In the genomic region with DNA sequence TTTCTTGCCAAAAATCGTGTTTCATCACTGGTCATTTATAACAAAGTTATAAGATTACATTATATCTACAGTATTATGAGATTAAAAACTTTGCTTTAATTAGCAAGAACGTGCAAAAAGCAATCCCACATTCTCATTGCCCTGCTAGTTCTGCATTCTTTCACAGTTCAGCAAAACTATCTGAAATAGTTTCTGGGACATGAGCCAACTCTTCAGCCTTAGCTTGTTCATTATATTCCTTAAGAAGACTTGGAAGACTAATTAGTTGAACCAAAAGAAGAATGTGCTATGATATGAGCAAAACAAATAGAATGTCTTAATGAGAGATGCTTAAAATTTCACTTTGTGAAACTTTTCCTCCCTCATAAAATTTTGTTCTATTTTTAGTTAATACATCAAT, we compare ENCODE assay signal across 16 cellular contexts.
DNase-seq lines count a peak whose midpoint lies in the region; ATAC-seq, FAIRE-seq and TF ChIP-seq lines count a peak whose summit lies in the region.
"Had no signal": no experiment of that assay in that cellular context is flagged by ENCODE, and none has a peak within 500 bp of the region (broad histone marks: within the 10 kb centered on the region; RNA-seq: fewer than 3 reads in every experiment).

No MANE protein-coding gene starts in this region.

- H2BK15ac ChIP-seq in mesenchymal stem cell (ENCODE audit: low read depth, poor library complexity, severe bottlenecking): no peak overlapping the region

- H2BK5ac ChIP-seq in mesenchymal stem cell (ENCODE audit: low read depth, low read length, poor library complexity, severe bottlenecking): no peak overlapping the region

- BruUV-seq in A673 (replicated peaks; lab: Mats Ljungman, UMichigan): no TSS peak

- TF ChIP-seq CTCF in A673 (conservative IDR thresholded peaks at IDR 0.05; ENCODE audit: low read depth, low read length) (no peak), OCI-LY3 (IDR thresholded peaks at IDR 0.05; ENCODE audit: low read depth, low read length) (no peak), epithelial cell of esophagus (IDR thresholded peaks at IDR 0.05; ENCODE audit: insufficient read depth, low read depth, low read length, missing control alignments) (no peak), GM20000 (IDR thresholded peaks at IDR 0.05; ENCODE audit: extremely low read depth, missing control alignments) (no peak)

- no peak overlapping the region for H3K23ac ChIP-seq in mesenchymal stem cell (ENCODE audit: low read length in 2 of 2)

- no peak for ATAC-seq in T-helper 17 cell

- H3K4me1 ChIP-seq in A673 (ENCODE audit: insufficient read depth, low read length, poor library complexity, severe bottlenecking): peaks cover 26% of the 10 kb centered on the region
- peaks cover 22% of the 10 kb centered on the region for H3K4me1 ChIP-seq in OCI-LY3 (ENCODE audit: low read length)
- H3K4me1 ChIP-seq in mesenchymal stem cell (ENCODE audit: control insufficient read depth, insufficient read depth, low read depth, low read length): peaks cover 1% of the 10 kb centered on the region

- peaks cover 2% of the 10 kb centered on the region for H3K4me1 Mint-ChIP-seq in T-helper 17 cell
- H3K4me1 Mint-ChIP-seq: B cell had no signal

- no peaks in the 10 kb centered on the region for H3K27me3 Mint-ChIP-seq in T-helper 17 cell

- POLR2A ChIA-PET in A673 (lab: Charles Lee; ENCODE audit: low non-redundant PET): no interaction called here

- H3K27me3 ChIP-seq in A673 (replicated peaks; ENCODE audit: insufficient read depth, low read depth, low read length, poor library complexity) (no peaks in the 10 kb centered on the region), OCI-LY3 (ENCODE audit: low read depth, low read length) (no peaks in the 10 kb centered on the region), mesenchymal stem cell (ENCODE audit: control insufficient read depth in 1 of 2, insufficient read depth in 1 of 2, low read length in 2 of 2) (no peaks in the 10 kb centered on the region)
- H3K27me3 ChIP-seq: MG63 had no signal

- no peak overlapping the region for H3K14ac ChIP-seq in mesenchymal stem cell (ENCODE audit: low read length in 2 of 2)

- H2BK12ac ChIP-seq in mesenchymal stem cell (ENCODE audit: low read length in 2 of 2): no peak overlapping the region

- no peak overlapping the region for H2AK5ac ChIP-seq in mesenchymal stem cell (ENCODE audit: low read length, severe bottlenecking)

- no peak for FAIRE-seq in urothelium cell line (lab: Jason Lieb, UNC)

- no peak overlapping the region for H3K18ac ChIP-seq in mesenchymal stem cell (ENCODE audit: low read depth in 1 of 2, low read length in 2 of 2)

- 20% methylated on average over 1 of the region's 2 CpGs for WGBS in mesenchymal stem cell

- peak; percentile 70 for DNase-seq in A673 (ENCODE audit: low spot score)
- DNase-seq in epithelial cell of esophagus (ENCODE audit: low read depth): peak; percentile 50
- DNase-seq in mesenchymal stem cell: peak; percentile 75
- DNase-seq in activated gamma-delta T cell (lab: John Stamatoyannopoulos, UW): no peak
- no peak for DNase-seq in urothelium cell line (ENCODE audit: low spot score)
- no peak for DNase-seq in GM20000 (ENCODE audit: low spot score)
- DNase-seq in T-helper 17 cell: no peak
- DNase-seq: activated CD8-positive, alpha-beta memory T cell treated with anti-CD3 and anti-CD28 coated beads, Interleukin-2, amount 50 U/mL, for 48 hours; GF-D8; glutamatergic neuron; MG63; NCI-H82; stimulated activated naive CD4-positive, alpha-beta T cell treated with Interleukin-2 at 50 U/mL for 16 hours; T-helper 9 cell had no signal

- intact Hi-C loops in A673 (cut with micrococcal nuclease; ENCODE audit: unreplicated experiment): no loop called here

- H2BK120ac ChIP-seq in mesenchymal stem cell (ENCODE audit: low read depth, low read length): no peak overlapping the region

- H3K36me3 ChIP-seq in A673 (ENCODE audit: insufficient read depth, low read length, poor library complexity, severe bottlenecking) (no peaks in the 10 kb centered on the region), OCI-LY3 (replicated peaks; ENCODE audit: low read depth, low read length) (no peaks in the 10 kb centered on the region), mesenchymal stem cell (ENCODE audit: control insufficient read depth in 1 of 2, insufficient read depth in 2 of 2, low read depth in 1 of 2, low read length in 2 of 2) (no peaks in the 10 kb centered on the region)
- H3K36me3 ChIP-seq: MG63 had no signal

- CTCF ChIA-PET in A673 (lab: Charles Lee): interaction anchor here (1.2 kb wide), 1 partner anchor 18 kb away, joined by 3 read pairs; no protein-coding TSS in a partner anchor

- H2AFZ ChIP-seq in OCI-LY3 (ENCODE audit: low read depth, low read length): no peak overlapping the region
- H2AFZ ChIP-seq in mesenchymal stem cell (ENCODE audit: low read depth, low read length): no peak overlapping the region

- H4K20me1 ChIP-seq in OCI-LY3 (ENCODE audit: insufficient read depth, low read length): no peaks in the 10 kb centered on the region

- H3K27ac ChIP-seq in A673 (ENCODE audit: low read depth, low read length, poor library complexity, severe bottlenecking): peak overlapping the region; percentile 27
- no peak overlapping the region for H3K27ac ChIP-seq in OCI-LY3 (ENCODE audit: low read length)
- H3K27ac ChIP-seq in mesenchymal stem cell (ENCODE audit: low read length, poor library complexity, severe bottlenecking): peak overlapping the region; percentile 69

- H3K4me3 ChIP-seq in A673 (ENCODE audit: low read depth, low read length, poor library complexity, severe bottlenecking): no peak overlapping the region
- H3K4me3 ChIP-seq in OCI-LY3 (ENCODE audit: low read length): no peak overlapping the region
- H3K4me3 ChIP-seq in epithelial cell of esophagus (ENCODE audit: low read length): no peak overlapping the region
- H3K4me3 ChIP-seq in mesenchymal stem cell (ENCODE audit: insufficient read depth in 1 of 2, low read depth in 1 of 2, low read length in 2 of 2): no peak overlapping the region
- H3K4me3 ChIP-seq: MG63 had no signal

- H3K4me2 ChIP-seq in OCI-LY3 (ENCODE audit: low read length) (peak overlapping the region; percentile 44), mesenchymal stem cell (ENCODE audit: low read length, poor library complexity, severe bottlenecking) (no peak overlapping the region)

- H3K36me3 Mint-ChIP-seq in T-helper 17 cell (ENCODE audit: low read depth): no peaks in the 10 kb centered on the region

- H3K4ac ChIP-seq in mesenchymal stem cell (ENCODE audit: low read depth in 1 of 2, low read length in 2 of 2): no peak overlapping the region

- no peak overlapping the region for H3K27ac Mint-ChIP-seq in T-helper 17 cell
- H3K27ac Mint-ChIP-seq: B cell had no signal

- no peak overlapping the region for H4K8ac ChIP-seq in mesenchymal stem cell (ENCODE audit: low read length)

- H3K79me2 ChIP-seq in OCI-LY3 (ENCODE audit: low read length): no peaks in the 10 kb centered on the region

- H3K9ac ChIP-seq in OCI-LY3 (ENCODE audit: low read length) (no peak overlapping the region), mesenchymal stem cell (ENCODE audit: low read length) (no peak overlapping the region)

- no peaks in the 10 kb centered on the region for H3K79me1 ChIP-seq in mesenchymal stem cell (replicated peaks; ENCODE audit: low read length, poor library complexity, severe bottlenecking)

- no peak overlapping the region for H4K91ac ChIP-seq in mesenchymal stem cell (ENCODE audit: low read length)

- no peak overlapping the region for H3K4me3 Mint-ChIP-seq in T-helper 17 cell
- H3K4me3 Mint-ChIP-seq: B cell had no signal

- H3K9me3 ChIP-seq in A673 (ENCODE audit: low read depth, low read length, poor library complexity, severe bottlenecking): no peaks in the 10 kb centered on the region
- H3K9me3 ChIP-seq in OCI-LY3 (ENCODE audit: insufficient read depth, low read length): no peaks in the 10 kb centered on the region
- no peaks in the 10 kb centered on the region for H3K9me3 ChIP-seq in mesenchymal stem cell (ENCODE audit: control insufficient read depth, low read length)
- no peaks in the 10 kb centered on the region for H3K9me3 ChIP-seq in T-helper 17 cell (ENCODE audit: control insufficient read depth, low read length, poor library complexity, severe bottlenecking)
- H3K9me3 ChIP-seq: MG63 had no signal

Comparison
In these comparisons a context has a peak if more than half of its experiments do, and no peak if none do; other contexts are left out.
1. DNase-seq: peak in A673 (single experiment), epithelial cell of esophagus (single experiment) and mesenchymal stem cell (single experiment); none in activated gamma-delta T cell (single experiment), urothelium cell line (single experiment), GM20000 (single experiment) and T-helper 17 cell (0 of 3).